In the genomic region with DNA sequence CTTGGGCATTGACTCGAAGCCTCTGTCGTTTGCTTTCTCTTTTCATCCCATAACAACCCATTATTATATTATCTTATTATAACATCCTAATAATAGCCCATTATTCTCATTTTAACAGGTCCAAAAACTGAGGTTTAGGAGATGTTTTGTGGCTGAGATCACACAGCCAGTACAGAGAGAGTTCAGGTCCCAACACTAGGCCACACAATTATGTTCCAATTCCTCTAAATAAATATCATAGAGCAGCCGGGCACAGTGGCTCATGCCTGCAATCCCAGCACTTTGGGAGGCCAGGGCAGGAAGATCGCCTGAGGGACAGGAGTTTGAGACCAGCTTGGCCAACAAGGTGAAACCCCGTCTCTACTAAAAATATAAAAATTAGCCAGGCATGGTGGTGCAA, we compare ENCODE assay signal across 23 cellular contexts. TPM values are rescaled to one million over a fixed set of nuclear protein-coding genes. Genes with fewer than 3 reads are reported as not detected.
DNase-seq lines count a peak whose midpoint lies in the region; ATAC-seq and TF ChIP-seq lines count a peak whose summit lies in the region.
"Had no signal": no experiment of that assay in that cellular context is flagged by ENCODE, and none has a peak within 500 bp of the region (broad histone marks: within the 10 kb centered on the region; RNA-seq: fewer than 3 reads in every experiment).

No MANE protein-coding gene starts in this region.

- H3K27ac Mint-ChIP-seq in nephron: peak overlapping the region in 2 of 3 experiments; percentile 71 to 72
- H3K27ac Mint-ChIP-seq: CD4-positive, alpha-beta T cell; IgD-negative memory B cell had no signal

- H2BK120ac ChIP-seq in IMR-90 (ENCODE audit: low read depth, low read length): no peak overlapping the region

- H3K36me3 ChIP-seq in IMR-90 (ENCODE audit: control insufficient read depth, insufficient read depth, low read length) (no peaks in the 10 kb centered on the region), brain microvascular endothelial cell (replicated peaks) (no peaks in the 10 kb centered on the region), thyroid gland (no peaks in the 10 kb centered on the region)
- H3K36me3 ChIP-seq: BLaER1 had no signal

- H2BK5ac ChIP-seq in IMR-90 (ENCODE audit: low read depth, low read length, poor library complexity, severe bottlenecking): no peak overlapping the region

- ATAC-seq in IMR-90 (ENCODE audit: low read depth): 0 out of 2 replicates have a peak, but pooled peaks have one; percentile 17
- no peak for ATAC-seq in HG02938 (IDR thresholded peaks at IDR 0.05; ENCODE audit: unreplicated experiment)
- ATAC-seq: Panc1 had no signal

- POLR2A ChIA-PET in IMR-90 (lab: Charles Lee; ENCODE audit: unreplicated experiment): no interaction called here

- no CpG with 5 or more reads among the region's 5 CpGs for WGBS in IMR-90 (ENCODE audit: extremely low coverage in 2 of 2, insufficient read length in 1 of 2), 2 experiments
- WGBS in thyroid gland, 2 donors: 94 to 96% methylated on average over 5 of the region's 5 CpGs

- TF ChIP-seq CTCF in IMR-90 (conservative IDR thresholded peaks at IDR 0.05; ENCODE audit: low read depth, low read length) (no peak), brain microvascular endothelial cell (IDR thresholded peaks at IDR 0.05; ENCODE audit: low read depth, low read length, missing control alignments) (no peak), nephron (IDR thresholded peaks at IDR 0.05; ENCODE audit: unreplicated experiment in 3 of 3) (no peak), thyroid gland (IDR thresholded peaks at IDR 0.05) (no peak)

- H3K23ac ChIP-seq in IMR-90 (ENCODE audit: low read depth, low read length): no peak overlapping the region

- H3K4me3 Mint-ChIP-seq in nephron: no peak overlapping the region
- H3K4me3 Mint-ChIP-seq: CD4-positive, alpha-beta T cell; IgD-negative memory B cell had no signal

- intact Hi-C loops in IMR-90 (cut with micrococcal nuclease): no loop called here
- intact Hi-C loops in thyroid gland (cut with DNase I): no loop called here

- peaks cover 24% of the 10 kb centered on the region for H3K4me1 Mint-ChIP-seq in nephron

- TF ChIP-seq POLR2A in IMR-90 (IDR thresholded peaks at IDR 0.05; ENCODE audit: low read depth, low read length): no peak
- TF ChIP-seq POLR2A in thyroid gland (IDR thresholded peaks at IDR 0.05): no peak

- no peak overlapping the region for H3K4ac ChIP-seq in IMR-90 (ENCODE audit: low read depth, low read length)

- no peaks in the 10 kb centered on the region for H3K79me1 ChIP-seq in IMR-90 (ENCODE audit: low read depth in 1 of 2, low read length in 2 of 2)

- peaks cover 28% of the 10 kb centered on the region for H3K27me3 Mint-ChIP-seq in nephron (ENCODE audit: low read depth)
- H3K27me3 Mint-ChIP-seq: CD4-positive, alpha-beta T cell had no signal

- no peak for DNase-seq in IMR-90
- peak; percentile 9 for DNase-seq in brain microvascular endothelial cell
- no peak for DNase-seq in thyroid gland
- DNase-seq in AG20443 (ENCODE audit: low spot score): no peak
- no peak for DNase-seq in activated CD4-positive, CD25-positive, alpha-beta regulatory T cell treated with anti-CD3 and anti-CD28 coated beads, Interleukin-2, amount 50 U/mL, for 72 hours
- DNase-seq: CD4-positive, alpha-beta T cell; COR-L47; DMS79; H7; MV-4-11; NCI-H1105 treated with DMSO at 0.1 percent for 48 hours; NCI-H1694; NCI-H2081; NCI-H2171; NCI-H345; NCI-H524; NCI-H774; NK-92 treated with Interleukin-12 subunit alpha and Interleukin-12 subunit beta, amount 100 ng/mL, for 24 hours had no signal

- H3K27me3 ChIP-seq in IMR-90 (ENCODE audit: control insufficient read depth, insufficient read depth, low read length): peaks cover 14% of the 10 kb centered on the region
- no peaks in the 10 kb centered on the region for H3K27me3 ChIP-seq in brain microvascular endothelial cell (replicated peaks)
- H3K27me3 ChIP-seq in thyroid gland: no peaks in the 10 kb centered on the region
- H3K27me3 ChIP-seq: BLaER1 had no signal

- in situ Hi-C loops in IMR-90 (cut with MboI; ENCODE audit: low sequenced_read_pairs) (no loop called here), brain microvascular endothelial cell (cut with HindIII; ENCODE audit: low pct_ligation_motif_present, low sequenced_read_pairs) (no loop called here)

- H3K9ac ChIP-seq in IMR-90 (ENCODE audit: low read depth, low read length): no peak overlapping the region
- H3K9ac ChIP-seq: BLaER1 had no signal

- BruUV-seq in IMR-90 (replicated peaks; lab: Mats Ljungman, UMichigan): no TSS peak

- no peaks in the 10 kb centered on the region for H3K9me3 Mint-ChIP-seq in nephron
- H3K9me3 Mint-ChIP-seq: CD4-positive, alpha-beta T cell had no signal

- no peak overlapping the region for H2BK20ac ChIP-seq in IMR-90 (ENCODE audit: low read depth, low read length)

- no peak overlapping the region for H2AFZ ChIP-seq in IMR-90 (replicated peaks; ENCODE audit: low read length, poor library complexity)

- H3K4me2 ChIP-seq in IMR-90 (ENCODE audit: low read depth, low read length): no peak overlapping the region
- H3K4me2 ChIP-seq: BLaER1 had no signal

- H2AK9ac ChIP-seq in IMR-90 (replicated peaks; ENCODE audit: low read depth, low read length, poor library complexity): no peak overlapping the region

- H3K56ac ChIP-seq in IMR-90 (ENCODE audit: extremely low read depth, insufficient read depth, low read length): no peak overlapping the region

- H4K20me1 ChIP-seq in IMR-90 (ENCODE audit: insufficient read depth, low read length): no peaks in the 10 kb centered on the region
- H4K20me1 ChIP-seq: BLaER1 had no signal

- no peak overlapping the region for H2AK5ac ChIP-seq in IMR-90 (ENCODE audit: low read depth, low read length)

- no peak overlapping the region for H3K14ac ChIP-seq in IMR-90 (replicated peaks; ENCODE audit: low read depth, low read length)

- no peak overlapping the region for H3K18ac ChIP-seq in IMR-90 (ENCODE audit: low read depth, low read length)

- no peak overlapping the region for H4K8ac ChIP-seq in IMR-90 (ENCODE audit: low read depth in 2 of 2, low read length in 2 of 2)

- H3K4me3 ChIP-seq in IMR-90 (ENCODE audit: insufficient read depth, low read depth, low read length) (no peak overlapping the region), brain microvascular endothelial cell (ENCODE audit: low read depth, low read length) (no peak overlapping the region), thyroid gland (replicated peaks in 1 of 3) (no peak overlapping the region)
- H3K4me3 ChIP-seq: BLaER1 had no signal

- no peak overlapping the region for H4K91ac ChIP-seq in IMR-90 (ENCODE audit: insufficient read depth, low read depth, low read length)

- H3K9me3 ChIP-seq in IMR-90 (ENCODE audit: control insufficient read depth, insufficient read depth, low read length): no peaks in the 10 kb centered on the region
- no peaks in the 10 kb centered on the region for H3K9me3 ChIP-seq in thyroid gland
- H3K9me3 ChIP-seq: BLaER1 had no signal

- H3K9me1 ChIP-seq in IMR-90 (ENCODE audit: insufficient read depth, low read length): 0 out of 2 replicates have a peak, but pooled peaks cover 2% of the 10 kb centered on the region

- CTCF ChIA-PET in IMR-90 (lab: Yijun Ruan, JAX): no interaction called here

- no peak overlapping the region for H4K5ac ChIP-seq in IMR-90 (ENCODE audit: low read depth, low read length)

- no peaks in the 10 kb centered on the region for H3K36me3 Mint-ChIP-seq in nephron (ENCODE audit: low read depth)

- H3K27ac ChIP-seq in IMR-90 (ENCODE audit: insufficient read depth, low read length) (no peak overlapping the region), brain microvascular endothelial cell (peak overlapping the region; percentile 73), thyroid gland (peak overlapping the region; percentile 61 to 64 (median 62))
- H3K27ac ChIP-seq: BLaER1 had no signal

- TF ChIP-seq RAD21 in IMR-90 (IDR thresholded peaks at IDR 0.05; ENCODE audit: low read length): no peak

- H3K4me1 ChIP-seq in IMR-90 (ENCODE audit: control insufficient read depth, insufficient read depth, low read length) (peaks cover 7% of the 10 kb centered on the region; the same call in 1 of the 2 replicates), thyroid gland (peaks cover 5 to 9% of the 10 kb centered on the region in 2 donors)

- dilution Hi-C loops in IMR-90 (cut with HindIII; ENCODE audit: low sequenced_read_pairs, unreplicated experiment): no loop called here

- H2BK15ac ChIP-seq in IMR-90 (ENCODE audit: low read depth, low read length): no peak overlapping the region

TF ChIP-seq in IMR-90, 13 proteins besides CTCF, POLR2A, EP300 and RAD21 (continues in another document):
- TF ChIP-seq MXI1 (IDR thresholded peaks at IDR 0.05; ENCODE audit: borderline replicate concordance, low read depth, low read length) (no peak), CHD1 (IDR thresholded peaks at IDR 0.05; ENCODE audit: low read depth, low read length) (no peak), CEBPB (IDR thresholded peaks at IDR 0.05; ENCODE audit: low read depth, low read length) (no peak), MAFK (IDR thresholded peaks at IDR 0.05; ENCODE audit: low read depth, low read length) (no peak), NFE2L2 (IDR thresholded peaks at IDR 0.05; ENCODE audit: low read depth, low read length) (no peak), FOS (IDR thresholded peaks at IDR 0.05; ENCODE audit: low read depth, low read length) (no peak), RFX5 (IDR thresholded peaks at IDR 0.05; ENCODE audit: low read depth, low read length) (no peak), RCOR1 (IDR thresholded peaks at IDR 0.05; ENCODE audit: insufficient replicate concordance, low read length) (no peak), BHLHE40 (IDR thresholded peaks at IDR 0.05; ENCODE audit: low read depth, low read length) (no peak), SMC3 (IDR thresholded peaks at IDR 0.05; ENCODE audit: low read depth, low read length) (no peak)
- TF ChIP-seq, protein P1, sequence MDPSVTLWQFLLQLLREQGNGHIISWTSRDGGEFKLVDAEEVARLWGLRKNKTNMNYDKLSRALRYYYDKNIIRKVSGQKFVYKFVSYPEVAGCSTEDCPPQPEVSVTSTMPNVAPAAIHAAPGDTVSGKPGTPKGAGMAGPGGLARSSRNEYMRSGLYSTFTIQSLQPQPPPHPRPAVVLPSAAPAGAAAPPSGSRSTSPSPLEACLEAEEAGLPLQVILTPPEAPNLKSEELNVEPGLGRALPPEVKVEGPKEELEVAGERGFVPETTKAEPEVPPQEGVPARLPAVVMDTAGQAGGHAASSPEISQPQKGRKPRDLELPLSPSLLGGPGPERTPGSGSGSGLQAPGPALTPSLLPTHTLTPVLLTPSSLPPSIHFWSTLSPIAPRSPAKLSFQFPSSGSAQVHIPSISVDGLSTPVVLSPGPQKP (IDR thresholded peaks at IDR 0.05; ENCODE audit: borderline replicate concordance, low read depth, low read length): no peak

RNA-seq across cellular contexts. Expression of gene KIFC3, which starts 40.3 kb away (rescaled TPM):
- total RNA-seq in IMR-90 (2012; rRNA removed): 38.3 and 48.6 TPM in 2 replicates
- 62.5 and 66.6 TPM in 2 replicates for polyA plus RNA-seq in IMR-90 (2012; rRNA removed)
- polyA plus RNA-seq in IMR-90 (2012; cell fraction: cytosol; rRNA removed): 43.3 and 62.3 TPM in 2 replicates
- polyA plus RNA-seq in IMR-90 (2012; cell fraction: nucleus; rRNA removed; ENCODE audit: low replicate concordance): 123 and 327 TPM in 2 replicates
- total RNA-seq in thyroid gland: 100 to 1,000 TPM in 3 of 4 donors, 10 to 100 TPM in 1; 88.8 to 153 (median 132) TPM
- total RNA-seq: CD4-positive, alpha-beta T cell had no signal
- polyA plus RNA-seq: IgD-negative memory B cell had no signal
